Comparison of ENCODE assay signal across 9 cellular contexts in genomic region chr11:44566952-44567875, GRCh38. TPM values are rescaled to one million over a fixed set of nuclear protein-coding genes. Genes with fewer than 3 reads are reported as not detected.
DNase-seq lines count a peak whose midpoint lies in the region; ATAC-seq and TF ChIP-seq lines count a peak whose summit lies in the region.
"Had no signal": no experiment of that assay in that cellular context is flagged by ENCODE, and none has a peak within 500 bp of the region (broad histone marks: within the 10 kb centered on the region; RNA-seq: fewer than 3 reads in every experiment).

No MANE protein-coding gene starts in this region.

- DNase-seq in GF-D8 (lab: John Stamatoyannopoulos, UW) (peak; percentile 9), T-cell (peak in 8 of 34 experiments; percentile 4 to 29 (median 20)), breast epithelium (ENCODE audit: low spot score in 2 of 2) (no peak), retinal pigment epithelial cell (ENCODE audit: low read depth) (no peak), NCI-H1417 treated with DMSO at 0.1 percent for 48 hours (lab: John Stamatoyannopoulos, UW) (no peak), NCI-H2196 (lab: John Stamatoyannopoulos, UW; ENCODE audit: unreplicated experiment) (no peak)
- DNase-seq: cortex of kidney had no signal

- H3K27me3 ChIP-seq in breast epithelium, result no peaks in the 10 kb centered on the region

- H3K27me3 Mint-ChIP-seq in T-cell, result no peaks in the 10 kb centered on the region

- no peaks in the 10 kb centered on the region for H3K36me3 ChIP-seq in breast epithelium

- peak overlapping the region; percentile 90 to 99 for H3K27ac ChIP-seq in breast epithelium

- no peak for ATAC-seq in T-cell (replicated peaks in 1 of 4)
- no peak for ATAC-seq in HG03460 (IDR thresholded peaks at IDR 0.05; ENCODE audit: unreplicated experiment)
- no peak for ATAC-seq in HG03280 (IDR thresholded peaks at IDR 0.05; ENCODE audit: unreplicated experiment)

- TF ChIP-seq POLR2A in breast epithelium (IDR thresholded peaks at IDR 0.05), result no peak

- peak overlapping the region; percentile 80 to 81 for H3K27ac Mint-ChIP-seq in T-cell

- H3K9me3 ChIP-seq in breast epithelium, result no peaks in the 10 kb centered on the region

- TF ChIP-seq CTCF in breast epithelium (IDR thresholded peaks at IDR 0.05) (no peak), retinal pigment epithelial cell (conservative IDR thresholded peaks at IDR 0.05; ENCODE audit: low read depth, low read length) (peak; percentile 10)

- peak overlapping the region in 2 of 3 donors; percentile 69 to 82 for H3K4me3 ChIP-seq in breast epithelium
- H3K4me3 ChIP-seq in retinal pigment epithelial cell (ENCODE audit: low read length), result no peak overlapping the region

- H3K4me1 Mint-ChIP-seq in T-cell, result peaks cover 55 to 68% (median 63%) of the 10 kb centered on the region in 3 donors

- H3K4me1 ChIP-seq in breast epithelium, result peaks cover 13 to 30% of the 10 kb centered on the region in 2 donors

- no peaks in the 10 kb centered on the region for H3K9me3 Mint-ChIP-seq in T-cell

- H3K36me3 Mint-ChIP-seq in T-cell, result peaks cover under 1% of the 10 kb centered on the region

- intact Hi-C loops in breast epithelium (cut with DNase I; ENCODE audit: low total_unique reads), result no loop called here

- POLR2A ChIA-PET in T-cell (lab: Charles Lee), result interaction anchor here in 1 of 2 donors (0.6 kb wide), 1 partner anchor 45 kb away, joined by 3 read pairs; no protein-coding TSS in a partner anchor

- peak overlapping the region; percentile 81 to 88 (median 83) for H3K4me3 Mint-ChIP-seq in T-cell

- CTCF ChIA-PET in T-cell (lab: Charles Lee), result no interaction called here

RNA-seq across cellular contexts. Expression of gene CD82, which starts 1.8 kb away (rescaled TPM):
- total RNA-seq in T-cell, result 10 to 100 TPM; 53.4 to 99.6 (median 69.0) TPM
- total RNA-seq in breast epithelium, result 10 to 100 TPM; 12.0 to 40.4 (median 38.0) TPM
